Comparison of ENCODE assay signal across 9 cellular contexts in genomic region chr3:138949445-138950005, GRCh38. TPM values are rescaled to one million over a fixed set of nuclear protein-coding genes. Genes with fewer than 3 reads are reported as not detected.
DNase-seq lines count a peak whose midpoint lies in the region; ATAC-seq and TF ChIP-seq lines count a peak whose summit lies in the region.
"Had no signal": no experiment of that assay in that cellular context is flagged by ENCODE, and none has a peak within 500 bp of the region (broad histone marks: within the 10 kb centered on the region; RNA-seq: fewer than 3 reads in every experiment).

No MANE protein-coding gene starts in this region.

- H3K9me3 Mint-ChIP-seq in activated B cell treated with CpG ODN at 0.5 μM for 24 hours: no peaks in the 10 kb centered on the region

- CTCF ChIA-PET in activated B cell treated with CpG ODN at 0.5 μM for 24 hours (lab: Charles Lee): interaction anchor here (1.6 kb wide), 1 partner anchor 13 kb away, joined by 6 read pairs; no protein-coding TSS in a partner anchor

- no peak for ATAC-seq in activated B cell treated with CpG ODN at 0.5 μM for 24 hours (ENCODE audit: low read depth)
- no peak for ATAC-seq in gastrocnemius medialis
- no peak for ATAC-seq in GM21529 (IDR thresholded peaks at IDR 0.05; ENCODE audit: unreplicated experiment)

- in situ Hi-C loops in gastrocnemius medialis (cut with MboI; ENCODE audit: low sequenced_read_pairs in 4 of 4): loop anchor here in 3 of 4 donors (25.0 kb wide), 2 partner anchors 363 to 388 kb away; partner anchors contain the start of gene MRPS22 (in 2 of the 3)

- H3K4me3 ChIP-seq in iPS DF 6.9 (ENCODE audit: low read length): peak overlapping the region; percentile 23; the same call in 1 of the 2 replicates
- peak overlapping the region; percentile 40 to 62 (median 42) for H3K4me3 ChIP-seq in gastrocnemius medialis

- no peaks in the 10 kb centered on the region for H3K36me3 Mint-ChIP-seq in activated B cell treated with CpG ODN at 0.5 μM for 24 hours (ENCODE audit: low read depth)

- TF ChIP-seq CTCF in activated B cell treated with CpG ODN at 0.5 μM for 24 hours (IDR thresholded peaks at IDR 0.05): no peak
- no peak for TF ChIP-seq CTCF in gastrocnemius medialis (IDR thresholded peaks at IDR 0.05 in 4 of 5, conservative IDR thresholded peaks at IDR 0.05 in 1 of 5)

- intact Hi-C loops in activated B cell treated with CpG ODN at 0.5 μM for 24 hours (cut with micrococcal nuclease): loop anchor here (2.0 kb wide), 1 partner anchor 13 kb away; no protein-coding TSS in a partner anchor
- intact Hi-C loops in gastrocnemius medialis (cut with DNase I; ENCODE audit: low total_unique reads): loop anchor here (5.0 kb wide), 1 partner anchor 378 kb away; no protein-coding TSS in a partner anchor

- peaks cover 32% of the 10 kb centered on the region for H3K4me1 Mint-ChIP-seq in activated B cell treated with CpG ODN at 0.5 μM for 24 hours

- TF ChIP-seq POLR2A in gastrocnemius medialis (IDR thresholded peaks at IDR 0.05): no peak

- peak overlapping the region; percentile 52 for H3K9ac ChIP-seq in ES-I3 (ENCODE audit: low read depth, low read length)

- peak overlapping the region; percentile 24 for H3K4me3 Mint-ChIP-seq in activated B cell treated with CpG ODN at 0.5 μM for 24 hours

- H3K9me3 ChIP-seq in ES-I3 (ENCODE audit: control insufficient read depth, insufficient read depth, low read length) (no peaks in the 10 kb centered on the region), iPS DF 6.9 (ENCODE audit: control insufficient read depth, insufficient read depth, low read length) (no peaks in the 10 kb centered on the region), gastrocnemius medialis (no peaks in the 10 kb centered on the region)

- H3K27ac Mint-ChIP-seq in activated B cell treated with CpG ODN at 0.5 μM for 24 hours: no peak overlapping the region

- H3K27me3 ChIP-seq in iPS DF 6.9 (ENCODE audit: control insufficient read depth, insufficient read depth, low read length) (peaks cover 68% of the 10 kb centered on the region), gastrocnemius medialis (peaks cover 76 to 84% (median 84%) of the 10 kb centered on the region in 3 donors)

- DNase-seq in activated B cell treated with CpG ODN at 0.5 μM for 24 hours (no peak), iPS DF 6.9 (ENCODE audit: low read depth, low spot score) (no peak), gastrocnemius medialis (no peak), inferior parietal cortex (ENCODE audit: extremely low spot score) (no peak), islet precursor cell (no peak), dermis blood vessel endothelial cell (no peak)

- POLR2A ChIA-PET in activated B cell treated with CpG ODN at 0.5 μM for 24 hours (lab: Charles Lee): no interaction called here

- H3K27me3 Mint-ChIP-seq in activated B cell treated with CpG ODN at 0.5 μM for 24 hours: peaks cover 69% of the 10 kb centered on the region

- H3K27ac ChIP-seq in iPS DF 6.9 (ENCODE audit: low read length) (no peak overlapping the region), gastrocnemius medialis (no peak overlapping the region)

- H3K36me3 ChIP-seq in ES-I3 (ENCODE audit: insufficient read depth, low read length) (no peaks in the 10 kb centered on the region; the same call in 1 of the 2 replicates), iPS DF 6.9 (ENCODE audit: control insufficient read depth, insufficient read depth, low read length) (no peaks in the 10 kb centered on the region), gastrocnemius medialis (no peaks in the 10 kb centered on the region)

- H3K4me1 ChIP-seq in ES-I3 (ENCODE audit: insufficient read depth, low read length) (peaks cover 19% of the 10 kb centered on the region; the same call in 1 of the 2 replicates), iPS DF 6.9 (ENCODE audit: control insufficient read depth, insufficient read depth, low read length) (peaks cover 10% of the 10 kb centered on the region), gastrocnemius medialis (peaks cover 17 to 25% of the 10 kb centered on the region in 2 donors)

- no CpG with 5 or more reads among the region's 27 CpGs for WGBS in iPS DF 6.9 (ENCODE audit: insufficient coverage, insufficient read length)

RNA-seq across cellular contexts. Expression of gene FOXL2NB, which starts 2.5 kb away (rescaled TPM):
- total RNA-seq in activated B cell treated with CpG ODN at 0.5 μM for 24 hours (not detected in 2 replicates), gastrocnemius medialis (not detected), dermis blood vessel endothelial cell (under 0.01 TPM in 1 of 2 replicates, not detected in the other)

RNA-seq across cellular contexts. Expression of gene FOXL2, which starts 2.6 kb away (rescaled TPM):
- total RNA-seq in activated B cell treated with CpG ODN at 0.5 μM for 24 hours: not detected in 2 replicates
- total RNA-seq in gastrocnemius medialis: not detected
- not detected in 2 replicates for total RNA-seq in dermis blood vessel endothelial cell

RNA-seq across cellular contexts. Expression of gene PRR23A, which starts 56.5 kb away (rescaled TPM):
- total RNA-seq in activated B cell treated with CpG ODN at 0.5 μM for 24 hours (not detected in 2 replicates), gastrocnemius medialis (not detected), dermis blood vessel endothelial cell (not detected in 2 replicates)
- total RNA-seq: myocyte had no signal
